Comparison of ENCODE assay signal across 1 cellular context in genomic region chr13:76798037-76798436, GRCh38.
TF ChIP-seq lines count a peak whose summit lies in the region.

No MANE protein-coding gene starts in this region.

TF ChIP-seq in HepG2, 621 proteins besides CTCF, POLR2A, EP300 and RAD21 (continued from another document):
- TF ChIP-seq TFDP1 (CRISPR knock-in tag; IDR thresholded peaks at IDR 0.05; ENCODE audit: borderline replicate concordance) (no peak), SMYD3 (CRISPR knock-in tag; IDR thresholded peaks at IDR 0.05) (no peak), ZBTB37 (CRISPR knock-in tag; IDR thresholded peaks at IDR 0.05) (no peak), ETV6 (CRISPR knock-in tag; conservative IDR thresholded peaks at IDR 0.05) (no peak), ZNF510 (CRISPR knock-in tag; IDR thresholded peaks at IDR 0.05; ENCODE audit: low read depth) (no peak), ZNF564 (CRISPR knock-in tag; IDR thresholded peaks at IDR 0.05) (no peak), KDM1A (CRISPR knock-in tag; IDR thresholded peaks at IDR 0.05) (no peak), ZFP37 (CRISPR knock-in tag; IDR thresholded peaks at IDR 0.05; ENCODE audit: borderline replicate concordance) (no peak), HHEX (CRISPR knock-in tag; IDR thresholded peaks at IDR 0.05) (no peak), ZBTB43 (CRISPR knock-in tag; conservative IDR thresholded peaks at IDR 0.05) (no peak)
